12 cellular contexts compared by ENCODE assay signal in the genomic region with DNA sequence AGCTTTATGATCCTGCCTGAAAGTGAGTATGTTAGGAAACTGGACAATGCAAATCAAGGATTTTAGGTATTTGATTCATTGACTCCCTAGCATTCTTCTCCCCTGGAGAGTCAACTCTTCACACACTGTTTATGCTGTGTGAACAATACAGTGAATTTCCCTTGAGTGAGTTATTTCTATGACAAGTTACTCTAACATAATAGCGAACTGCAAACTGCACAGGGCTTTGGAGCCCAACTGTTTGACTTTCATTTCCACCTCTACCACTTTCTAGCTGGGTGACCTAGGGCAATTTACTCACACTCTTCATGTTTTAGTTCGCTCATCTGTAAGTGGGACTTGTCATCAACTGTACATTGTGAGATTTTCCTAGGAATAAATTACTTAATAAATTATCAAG.
DNase-seq lines count a peak whose midpoint lies in the region; ATAC-seq and TF ChIP-seq lines count a peak whose summit lies in the region.
"Had no signal": no experiment of that assay in that cellular context is flagged by ENCODE, and none has a peak within 500 bp of the region (broad histone marks: within the 10 kb centered on the region; RNA-seq: fewer than 3 reads in every experiment).

No MANE protein-coding gene starts in this region.

- H3K27me3 ChIP-seq in Karpas-422 (ENCODE audit: low read length) (no peaks in the 10 kb centered on the region), sigmoid colon (no peaks in the 10 kb centered on the region), PC-3 (ENCODE audit: low read length) (no peaks in the 10 kb centered on the region)
- H3K27me3 ChIP-seq: body of pancreas had no signal

- H3K4me3 ChIP-seq in Karpas-422 (ENCODE audit: low read length) (no peak overlapping the region), sigmoid colon (no peak overlapping the region), PC-3 (ENCODE audit: low read length) (no peak overlapping the region), mucosa of descending colon (no peak overlapping the region)
- H3K4me3 ChIP-seq: body of pancreas had no signal

- ATAC-seq in PC-3 = no peak
- no peak for ATAC-seq in mucosa of descending colon
- ATAC-seq in stimulated activated effector memory CD8-positive, alpha-beta T cell treated with anti-CD3 and anti-CD28 coated beads, Interleukin-12 subunit alpha, Interleukin-12 subunit beta, amount 100 ng/mL, for 72 hours = no peak

- DNase-seq in Karpas-422 = peak; percentile 62
- DNase-seq in MCF 10A (ENCODE audit: unreplicated experiment) = no peak
- peak; percentile 46 for DNase-seq in iris pigment epithelial cell (ENCODE audit: low read depth)
- DNase-seq in sigmoid colon = no peak
- DNase-seq in PC-3 = no peak
- DNase-seq in mucosa of descending colon = no peak
- no peak for DNase-seq in AG08395 (ENCODE audit: low spot score)
- no peak for DNase-seq in stimulated activated effector memory CD8-positive, alpha-beta T cell treated with anti-CD3 and anti-CD28 coated beads, Interleukin-12 subunit alpha, Interleukin-12 subunit beta, amount 100 ng/mL, for 72 hours (ENCODE audit: low spot score in 2 of 2)
- DNase-seq: body of pancreas, NCI-H345, RPMI8226 had no signal

- H3K4me1 Mint-ChIP-seq in MCF 10A (ENCODE audit: insufficient read depth, unreplicated experiment) = peaks cover 37% of the 10 kb centered on the region
- no peaks in the 10 kb centered on the region for H3K4me1 Mint-ChIP-seq in stimulated activated effector memory CD8-positive, alpha-beta T cell treated with anti-CD3 and anti-CD28 coated beads, Interleukin-12 subunit alpha, Interleukin-12 subunit beta, amount 100 ng/mL, for 72 hours
- H3K4me1 Mint-ChIP-seq: memory B cell had no signal

- H3K9ac ChIP-seq in Karpas-422 (ENCODE audit: low read length) = peak overlapping the region; percentile 50
- no peak overlapping the region for H3K9ac ChIP-seq in PC-3 (ENCODE audit: low read length)

- TF ChIP-seq EP300 in sigmoid colon (IDR thresholded peaks at IDR 0.05) = no peak

- H3K9me3 Mint-ChIP-seq in MCF 10A (ENCODE audit: unreplicated experiment) = no peaks in the 10 kb centered on the region
- no peaks in the 10 kb centered on the region for H3K9me3 Mint-ChIP-seq in stimulated activated effector memory CD8-positive, alpha-beta T cell treated with anti-CD3 and anti-CD28 coated beads, Interleukin-12 subunit alpha, Interleukin-12 subunit beta, amount 100 ng/mL, for 72 hours
- H3K9me3 Mint-ChIP-seq: memory B cell had no signal

- H3K9me3 ChIP-seq in Karpas-422 (ENCODE audit: low read length) = no peaks in the 10 kb centered on the region
- H3K9me3 ChIP-seq in sigmoid colon = no peaks in the 10 kb centered on the region
- H3K9me3 ChIP-seq in PC-3 (ENCODE audit: low read length) = no peaks in the 10 kb centered on the region
- H3K9me3 ChIP-seq in mucosa of descending colon = no peaks in the 10 kb centered on the region
- H3K9me3 ChIP-seq: body of pancreas had no signal

- POLR2A ChIA-PET in MCF 10A (lab: Yijun Ruan, JAX) (interaction anchor here (0.6 to 5.4 kb wide), 11 partner anchors 12 to 97 kb away, joined by 3 to 84 read pairs (median 17); a partner anchor contains a TSS), PC-3 (lab: Charles Lee; ENCODE audit: unreplicated experiment) (no interaction called here)

- no peaks in the 10 kb centered on the region for H3K27me3 Mint-ChIP-seq in MCF 10A (ENCODE audit: insufficient read depth, unreplicated experiment)

- H3K79me2 ChIP-seq in Karpas-422 (ENCODE audit: low read length) (no peaks in the 10 kb centered on the region), PC-3 (ENCODE audit: low read length) (no peaks in the 10 kb centered on the region)

- H2AFZ ChIP-seq in Karpas-422 (ENCODE audit: low read length) (no peak overlapping the region), PC-3 (ENCODE audit: low read length) (no peak overlapping the region)

- intact Hi-C loops in MCF 10A (cut with micrococcal nuclease) (no loop called here), sigmoid colon (cut with DNase I) (loop anchor here (10.0 kb wide), 1 partner anchor 92 kb away; a partner anchor contains a TSS), PC-3 (cut with micrococcal nuclease) (no loop called here), mucosa of descending colon (cut with DNase I, micrococcal nuclease) (loop anchor here in 1 of 2 donors (10.0 kb wide), 1 partner anchor 102 kb away; no protein-coding TSS in a partner anchor)

- H3K4me3 Mint-ChIP-seq in MCF 10A (ENCODE audit: unreplicated experiment) = no peak overlapping the region
- no peak overlapping the region for H3K4me3 Mint-ChIP-seq in stimulated activated effector memory CD8-positive, alpha-beta T cell treated with anti-CD3 and anti-CD28 coated beads, Interleukin-12 subunit alpha, Interleukin-12 subunit beta, amount 100 ng/mL, for 72 hours
- H3K4me3 Mint-ChIP-seq: memory B cell had no signal

- no peak for TF ChIP-seq POLR2A in sigmoid colon (IDR thresholded peaks at IDR 0.05)

- H3K36me3 Mint-ChIP-seq in MCF 10A (ENCODE audit: insufficient read depth, unreplicated experiment) = peaks cover 6% of the 10 kb centered on the region
- no peaks in the 10 kb centered on the region for H3K36me3 Mint-ChIP-seq in stimulated activated effector memory CD8-positive, alpha-beta T cell treated with anti-CD3 and anti-CD28 coated beads, Interleukin-12 subunit alpha, Interleukin-12 subunit beta, amount 100 ng/mL, for 72 hours
- H3K36me3 Mint-ChIP-seq: memory B cell had no signal

- H3K4me1 ChIP-seq in Karpas-422 (ENCODE audit: low read length) = peaks cover 94% of the 10 kb centered on the region
- peaks cover 0 to 62% (median 55%) of the 10 kb centered on the region in 4 donors for H3K4me1 ChIP-seq in sigmoid colon
- peaks cover 53% of the 10 kb centered on the region for H3K4me1 ChIP-seq in PC-3 (ENCODE audit: insufficient read depth, low read length)
- H3K4me1 ChIP-seq in mucosa of descending colon (ENCODE audit: low read depth) = no peaks in the 10 kb centered on the region

- H3K27ac Mint-ChIP-seq in MCF 10A (ENCODE audit: low read depth, unreplicated experiment) = peak overlapping the region; percentile 20
- H3K27ac Mint-ChIP-seq in stimulated activated effector memory CD8-positive, alpha-beta T cell treated with anti-CD3 and anti-CD28 coated beads, Interleukin-12 subunit alpha, Interleukin-12 subunit beta, amount 100 ng/mL, for 72 hours = no peak overlapping the region
- H3K27ac Mint-ChIP-seq: memory B cell had no signal

- peak overlapping the region; percentile 40 for H3K4me2 ChIP-seq in Karpas-422 (ENCODE audit: low read depth, low read length, poor library complexity, severe bottlenecking)
- H3K4me2 ChIP-seq in PC-3 (ENCODE audit: low read length) = no peak overlapping the region

- H3F3A ChIP-seq in PC-3 (ENCODE audit: low read length, unreplicated experiment) = no peaks in the 10 kb centered on the region

- H4K20me1 ChIP-seq in Karpas-422 (ENCODE audit: insufficient read depth, low read depth, low read length) (no peaks in the 10 kb centered on the region), PC-3 (ENCODE audit: low read length) (no peaks in the 10 kb centered on the region)

- no peaks in the 10 kb centered on the region for H3K36me3 ChIP-seq in Karpas-422 (ENCODE audit: insufficient read depth, low read length)
- H3K36me3 ChIP-seq in sigmoid colon = no peaks in the 10 kb centered on the region
- H3K36me3 ChIP-seq in PC-3 (ENCODE audit: low read depth, low read length) = no peaks in the 10 kb centered on the region
- no peaks in the 10 kb centered on the region for H3K36me3 ChIP-seq in mucosa of descending colon (ENCODE audit: low read depth)

- no TSS peak for BruUV-seq in MCF 10A (replicated peaks; lab: Mats Ljungman, UMichigan)
- no TSS peak for BruUV-seq in PC-3 (replicated peaks; lab: Mats Ljungman, UMichigan)

- H3K27ac ChIP-seq in Karpas-422 (ENCODE audit: low read length) = peak overlapping the region; percentile 91
- peak overlapping the region; percentile 84 to 90 (median 88) for H3K27ac ChIP-seq in sigmoid colon
- no peak overlapping the region for H3K27ac ChIP-seq in PC-3 (ENCODE audit: low read length)

- CTCF ChIA-PET in MCF 10A (lab: Yijun Ruan, JAX) = interaction anchor here (0.8 to 3.2 kb wide), 7 partner anchors 46 to 269 kb away, joined by 3 to 25 read pairs (median 3); no protein-coding TSS in a partner anchor
- CTCF ChIA-PET in PC-3 (lab: Charles Lee) = interaction anchor here (0.6 kb wide), 1 partner anchor 42 kb away, joined by 3 read pairs; no protein-coding TSS in a partner anchor

- WGBS in sigmoid colon, 2 donors = 90 to 91% methylated on average over 2 of the region's 2 CpGs

- no peak for TF ChIP-seq CTCF in MCF 10A (IDR thresholded peaks at IDR 0.05; ENCODE audit: unreplicated experiment)
- TF ChIP-seq CTCF in sigmoid colon (IDR thresholded peaks at IDR 0.05) = no peak
- TF ChIP-seq CTCF in PC-3 (conservative IDR thresholded peaks at IDR 0.05; ENCODE audit: low read depth, low read length) = no peak
- TF ChIP-seq CTCF in mucosa of descending colon (IDR thresholded peaks at IDR 0.05) = no peak

- no peaks in the 10 kb centered on the region for H3K9me2 ChIP-seq in Karpas-422 (replicated peaks; ENCODE audit: insufficient read depth, low read length)
- H3K9me2 ChIP-seq in PC-3 (replicated peaks; ENCODE audit: low read length) = no peaks in the 10 kb centered on the region

Comparison
In these comparisons a context has a peak if more than half of its experiments do, and no peak if none do; other contexts are left out.
1. DNase-seq: peak in Karpas-422 (single experiment) and iris pigment epithelial cell (single experiment); none in MCF 10A (single experiment), sigmoid colon (single experiment), PC-3 (single experiment), mucosa of descending colon (0 of 3), AG08395 (single experiment) and stimulated activated effector memory CD8-positive, alpha-beta T cell treated with anti-CD3 and anti-CD28 coated beads, Interleukin-12 subunit alpha, Interleukin-12 subunit beta, amount 100 ng/mL, for 72 hours (0 of 2).